In genomic region chr15:33654859-33655258, GRCh38 we compare ENCODE assay signal across 19 cellular contexts.
A peak's percentile ranks its signal among the peaks of the same experiment; 100 is the strongest.
DNase-seq lines count a peak whose midpoint lies in the region; TF ChIP-seq lines count a peak whose summit lies in the region.
"Had no signal": no experiment of that assay in that cellular context is flagged by ENCODE, and none has a peak within 500 bp of the region (broad histone marks: within the 10 kb centered on the region; RNA-seq: fewer than 3 reads in every experiment).

No MANE protein-coding gene starts in this region.

- H3K4me1 ChIP-seq in GM23248 (ENCODE audit: insufficient read depth): no peaks in the 10 kb centered on the region
- H3K4me1 ChIP-seq: SJSA1 had no signal

- no peak overlapping the region for H3K9ac ChIP-seq in GM23248
- H3K9ac ChIP-seq: KMS-11 had no signal

- no peaks in the 10 kb centered on the region for H3K36me3 ChIP-seq in GM23248 (ENCODE audit: low read depth)
- H3K36me3 ChIP-seq: SJSA1 had no signal

- H3K9me3 ChIP-seq in GM23248 (ENCODE audit: low read depth): no peaks in the 10 kb centered on the region
- H3K9me3 ChIP-seq: SJSA1 had no signal

- H4K20me1 ChIP-seq in GM23248 (ENCODE audit: insufficient read depth): no peaks in the 10 kb centered on the region

- no peak overlapping the region for H3K27ac ChIP-seq in GM23248
- H3K27ac ChIP-seq: KMS-11, SJSA1, skin epidermis had no signal

- no peaks in the 10 kb centered on the region for H3F3A ChIP-seq in GM23248 (ENCODE audit: insufficient read depth)

- WGBS in GM23248 (ENCODE audit: low coverage in 1 of 2, low lambda C conversion rate in 2 of 2, missing lambda C conversion rate in 2 of 2), 2 experiments: 15 to 20% methylated on average over 3 of the region's 3 CpGs

- DNase-seq in ACHN: peak; percentile 56
- peak; percentile 38 for DNase-seq in GM23248
- DNase-seq in RKO (ENCODE audit: low spot score): peak; percentile 1
- peak; percentile 1 for DNase-seq in iPS DF 4.7 (ENCODE audit: extremely low read depth, low spot score)
- no peak for DNase-seq in foreskin fibroblast
- DNase-seq in GF-D8 (lab: John Stamatoyannopoulos, UW): no peak
- no peak for DNase-seq in D341Med (ENCODE audit: low spot score)
- no peak for DNase-seq in dedifferentiated amniotic fluid mesenchymal stem cell (ENCODE audit: extremely low spot score)
- DNase-seq: activated CD4-positive, alpha-beta T cell treated with anti-CD3 and anti-CD28 coated beads, Interleukin-2, amount 50 U/mL, for 1 hour; activated T-cell treated with anti-CD3 and anti-CD28 coated beads, Interleukin-2, amount 50 U/mL, for 48 hours; AML-193; islet precursor cell; NCI-H146; NK-92 treated with Interleukin-12 subunit alpha and Interleukin-12 subunit beta, amount 100 ng/mL, for 24 hours; occipital lobe; stimulated activated naive CD4-positive, alpha-beta T cell had no signal

- H3K79me2 ChIP-seq in GM23248 (ENCODE audit: insufficient read depth): no peaks in the 10 kb centered on the region

- no peak overlapping the region for H3K4me2 ChIP-seq in GM23248 (ENCODE audit: unreplicated experiment)
- H3K4me2 ChIP-seq: KMS-11 had no signal

- no peak overlapping the region for H2AFZ ChIP-seq in GM23248

- TF ChIP-seq CTCF in foreskin fibroblast (IDR thresholded peaks at IDR 0.05; ENCODE audit: low read depth, low read length): no peak

- no peaks in the 10 kb centered on the region for H3K27me3 ChIP-seq in GM23248 (replicated peaks; ENCODE audit: insufficient read depth)

- no peaks in the 10 kb centered on the region for H3K9me2 ChIP-seq in GM23248 (ENCODE audit: insufficient read depth)

- in situ Hi-C loops in ACHN (cut with HindIII; ENCODE audit: low pct_ligation_motif_present, low pct_unique_long_range_greater_than_20kb, low sequenced_read_pairs) (no loop called here), GM23248 (cut with MboI) (no loop called here)

- H3K4me3 ChIP-seq in GM23248: no peak overlapping the region
- H3K4me3 ChIP-seq in foreskin fibroblast (ENCODE audit: low read depth in 1 of 2, low read length in 2 of 2): no peak overlapping the region
- H3K4me3 ChIP-seq: SJSA1, skin epidermis had no signal

Comparison
In these comparisons a context has a peak if more than half of its experiments do, and no peak if none do; other contexts are left out.
1. DNase-seq: peak in ACHN (single experiment), GM23248 (single experiment), RKO (single experiment) and iPS DF 4.7 (single experiment); none in foreskin fibroblast (0 of 2), GF-D8 (single experiment), D341Med (single experiment) and dedifferentiated amniotic fluid mesenchymal stem cell (single experiment).